17 cellular contexts compared by ENCODE assay signal in the genomic region with DNA sequence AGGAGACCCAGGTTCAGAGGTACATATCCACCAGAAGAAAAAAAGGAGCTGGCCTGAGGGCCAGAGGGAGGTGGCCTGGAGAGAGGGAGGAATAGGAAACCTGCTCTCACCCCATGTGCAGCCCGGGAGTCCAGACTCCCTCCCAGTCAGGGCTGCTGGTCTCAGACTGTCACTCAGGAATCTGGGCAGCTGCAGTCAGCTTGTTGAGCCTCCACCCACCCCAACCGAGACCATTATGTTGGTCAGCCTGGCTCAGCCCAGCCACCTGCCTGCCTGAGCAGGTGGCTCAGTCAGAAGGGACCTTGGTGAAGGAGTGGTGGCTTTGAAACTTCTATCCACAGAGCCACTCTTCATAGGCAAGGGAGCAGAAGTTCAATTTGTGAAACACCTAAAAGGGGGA. TPM values are rescaled to one million over a fixed set of nuclear protein-coding genes. Genes with fewer than 3 reads are reported as not detected.
DNase-seq lines count a peak whose midpoint lies in the region; ATAC-seq and TF ChIP-seq lines count a peak whose summit lies in the region.
"Had no signal": no experiment of that assay in that cellular context is flagged by ENCODE, and none has a peak within 500 bp of the region (broad histone marks: within the 10 kb centered on the region; RNA-seq: fewer than 3 reads in every experiment).

No MANE protein-coding gene starts in this region.

- no peaks in the 10 kb centered on the region for H3K79me2 ChIP-seq in mesendoderm (ENCODE audit: control insufficient read depth, insufficient read depth, low read length)

- H3K36me3 Mint-ChIP-seq in Calu3 (ENCODE audit: insufficient read depth, unreplicated experiment), result peaks cover 26% of the 10 kb centered on the region
- H3K36me3 Mint-ChIP-seq: immature natural killer cell; naive thymus-derived CD4-positive, alpha-beta T cell had no signal

- H3K79me1 ChIP-seq in mesendoderm (ENCODE audit: low read length), result no peaks in the 10 kb centered on the region

- no peaks in the 10 kb centered on the region for H3K9me3 Mint-ChIP-seq in Calu3 (ENCODE audit: low read depth, unreplicated experiment)
- H3K9me3 Mint-ChIP-seq: immature natural killer cell; naive thymus-derived CD4-positive, alpha-beta T cell; stimulated activated naive CD8-positive, alpha-beta T cell treated with anti-CD3 and anti-CD28 coated beads, Interleukin-15, Interleukin-2, amounts not matched to agents 100 ng/mL and 50 ng/mL, for 24 hours had no signal

- H4K5ac ChIP-seq in mesendoderm (ENCODE audit: low read length), result no peak overlapping the region

- H3K4ac ChIP-seq in mesendoderm (ENCODE audit: low read depth, low read length), result no peak overlapping the region

- TF ChIP-seq CTCF in Calu3 (IDR thresholded peaks at IDR 0.05; ENCODE audit: unreplicated experiment), result no peak

- H3K4me2 ChIP-seq in mesendoderm (ENCODE audit: low read length), result no peak overlapping the region

- H3K27ac Mint-ChIP-seq in Calu3 (ENCODE audit: unreplicated experiment), result no peak overlapping the region
- H3K27ac Mint-ChIP-seq: immature natural killer cell; naive thymus-derived CD4-positive, alpha-beta T cell; stimulated activated naive CD8-positive, alpha-beta T cell treated with anti-CD3 and anti-CD28 coated beads, Interleukin-15, Interleukin-2, amounts not matched to agents 100 ng/mL and 50 ng/mL, for 24 hours had no signal

- H3K4me3 ChIP-seq in mucosa of stomach (ENCODE audit: low read length), result no peak overlapping the region
- no peak overlapping the region for H3K4me3 ChIP-seq in mesendoderm (ENCODE audit: low read length)
- H3K4me3 ChIP-seq: sigmoid colon had no signal

- no peaks in the 10 kb centered on the region for H3K9me3 ChIP-seq in mucosa of stomach (ENCODE audit: control insufficient read depth, low read length)
- H3K9me3 ChIP-seq: sigmoid colon had no signal

- WGBS in mesendoderm (ENCODE audit: extremely low coverage, insufficient coverage, low lambda C conversion rate), result no CpG with 5 or more reads among the region's 2 CpGs

- H3K56ac ChIP-seq in mesendoderm (ENCODE audit: low read length), result no peak overlapping the region

- ATAC-seq in GM21576 (IDR thresholded peaks at IDR 0.05; ENCODE audit: unreplicated experiment), result no peak
- ATAC-seq: naive thymus-derived CD4-positive, alpha-beta T cell had no signal

- CTCF ChIA-PET in Calu3 (lab: Charles Lee), result interaction anchor here (0.7 to 2.1 kb wide), 5 partner anchors 9 to 108 kb away, joined by 3 to 9 read pairs (median 4); no protein-coding TSS in a partner anchor

- H3K4me1 Mint-ChIP-seq in Calu3 (ENCODE audit: low read depth, unreplicated experiment), result peaks cover 78% of the 10 kb centered on the region
- H3K4me1 Mint-ChIP-seq: immature natural killer cell had no signal

- H2BK15ac ChIP-seq in mesendoderm (replicated peaks; ENCODE audit: low read depth), result no peak overlapping the region

- peaks cover 89% of the 10 kb centered on the region for H3K4me1 ChIP-seq in mucosa of stomach (ENCODE audit: control insufficient read depth, insufficient read depth, low read length)
- H3K4me1 ChIP-seq in mesendoderm (ENCODE audit: control insufficient read depth, low read depth, low read length), result peaks cover 16% of the 10 kb centered on the region

- H3K18ac ChIP-seq in mesendoderm (ENCODE audit: low read length), result no peak overlapping the region

- no peaks in the 10 kb centered on the region for H3K27me3 Mint-ChIP-seq in Calu3 (ENCODE audit: unreplicated experiment)
- H3K27me3 Mint-ChIP-seq: stimulated activated naive CD8-positive, alpha-beta T cell treated with anti-CD3 and anti-CD28 coated beads, Interleukin-15, Interleukin-2, amounts not matched to agents 100 ng/mL and 50 ng/mL, for 24 hours had no signal

- H4K8ac ChIP-seq in mesendoderm (ENCODE audit: low read depth, low read length), result no peak overlapping the region

- H3K9ac ChIP-seq in mucosa of stomach (ENCODE audit: low read length), result peak overlapping the region; percentile 38
- H3K9ac ChIP-seq in mesendoderm (ENCODE audit: low read length), result no peak overlapping the region

- no TSS peak for BruUV-seq in Calu3 (replicated peaks; lab: Mats Ljungman, UMichigan)

- no peak overlapping the region for H3K4me3 Mint-ChIP-seq in Calu3 (ENCODE audit: low read depth, unreplicated experiment)
- H3K4me3 Mint-ChIP-seq: immature natural killer cell; naive thymus-derived CD4-positive, alpha-beta T cell; stimulated activated naive CD8-positive, alpha-beta T cell treated with anti-CD3 and anti-CD28 coated beads, Interleukin-15, Interleukin-2, amounts not matched to agents 100 ng/mL and 50 ng/mL, for 24 hours had no signal

- no peaks in the 10 kb centered on the region for H3K27me3 ChIP-seq in mucosa of stomach (ENCODE audit: control insufficient read depth, insufficient read depth, low read length)
- H3K27me3 ChIP-seq in mesendoderm (ENCODE audit: insufficient read depth, low read length, poor library complexity), result no peaks in the 10 kb centered on the region
- H3K27me3 ChIP-seq: sigmoid colon had no signal

- no peak overlapping the region for H2BK120ac ChIP-seq in mesendoderm (ENCODE audit: low read depth, low read length)

- no peak overlapping the region for H2AK5ac ChIP-seq in mesendoderm (ENCODE audit: low read length)

- H3K27ac ChIP-seq in mesendoderm (ENCODE audit: low read depth, low read length), result no peak overlapping the region
- H3K27ac ChIP-seq: C4-2B, sigmoid colon had no signal

- intact Hi-C loops in Calu3 (cut with micrococcal nuclease; ENCODE audit: unreplicated experiment), result no loop called here

- no peak overlapping the region for H2BK5ac ChIP-seq in mesendoderm (ENCODE audit: low read length)

- no peak overlapping the region for H3K23ac ChIP-seq in mesendoderm (ENCODE audit: low read length)

- peak; percentile 53 for DNase-seq in Calu3
- peak; percentile 18 for DNase-seq in NCI-H2029 treated with DMSO at 0.1 percent for 48 hours (lab: John Stamatoyannopoulos, UW)
- DNase-seq in astrocyte of the hippocampus (ENCODE audit: low read depth, low spot score), result peak; percentile 27
- DNase-seq in HPDE6-E6E7 (ENCODE audit: extremely low spot score), result no peak
- no peak for DNase-seq in COLO829 (ENCODE audit: low spot score)
- no peak for DNase-seq in mesendoderm
- DNase-seq: activated CD4-positive, CD25-positive, alpha-beta regulatory T cell; activated T-cell treated with anti-CD3 and anti-CD28 coated beads, Interleukin-2, amount 50 U/mL, for 1 hour; amniotic stem cell; effector CD8-positive, alpha-beta T cell; immature natural killer cell; naive thymus-derived CD4-positive, alpha-beta T cell; sigmoid colon had no signal

- H3K36me3 ChIP-seq in mucosa of stomach (ENCODE audit: control insufficient read depth, insufficient read depth, low read length) (no peaks in the 10 kb centered on the region), mesendoderm (ENCODE audit: control insufficient read depth, insufficient read depth, low read length) (no peaks in the 10 kb centered on the region)
- H3K36me3 ChIP-seq: sigmoid colon had no signal

RNA-seq across cellular contexts. Expression of a gene that starts 53.3 kb away (rescaled TPM):
- 121 and 184 TPM in 2 replicates for total RNA-seq in Calu3 (2022)
- polyA plus RNA-seq in mesendoderm (2013, experiment 1 of 2), result 18.5 TPM
- 19.8 TPM for polyA plus RNA-seq in mesendoderm (2013, experiment 2 of 2)
- polyA plus RNA-seq: immature natural killer cell had no signal

Comparison
In these comparisons a context has a peak if more than half of its experiments do, and no peak if none do; other contexts are left out.
1. DNase-seq: peak in Calu3 (single experiment), NCI-H2029 treated with DMSO at 0.1 percent for 48 hours (single experiment) and astrocyte of the hippocampus (single experiment); none in HPDE6-E6E7 (single experiment), COLO829 (single experiment) and mesendoderm (single experiment).